ENCODE assay signal across 16 cellular contexts in the genomic region with DNA sequence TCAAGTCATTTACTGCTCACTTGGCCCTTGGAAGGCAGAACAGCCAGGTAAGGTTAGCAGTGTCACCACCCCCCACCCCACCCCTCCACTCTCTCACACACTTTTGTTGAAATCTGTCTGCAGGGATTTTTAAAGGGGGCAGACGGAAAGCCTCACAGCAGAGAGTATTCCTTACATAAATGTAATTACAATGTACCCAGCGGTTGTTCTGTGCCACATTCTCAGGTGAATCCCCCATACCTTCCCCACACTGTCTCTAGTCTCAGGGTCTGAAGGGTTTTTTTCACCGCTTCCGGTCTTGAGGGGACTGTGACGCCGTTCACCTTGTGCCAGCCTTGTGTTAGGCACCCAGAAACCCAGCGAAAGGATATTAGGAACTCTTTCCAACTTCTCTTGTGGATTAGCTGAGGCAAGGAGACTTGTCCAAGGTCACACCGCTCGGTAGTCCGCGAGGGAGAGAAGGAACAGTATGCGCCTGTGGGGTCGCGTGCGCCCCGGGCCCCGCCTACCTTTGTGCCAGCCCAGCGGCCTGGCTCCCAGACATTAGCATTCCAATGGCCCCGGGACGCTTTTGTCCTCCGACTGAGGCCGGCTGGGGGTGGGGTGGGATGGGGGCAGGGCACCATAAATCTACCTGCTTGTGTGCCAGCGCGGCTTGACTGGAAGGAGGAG. TPM values are rescaled to one million over a fixed set of nuclear protein-coding genes. Genes with fewer than 3 reads are reported as not detected.
DNase-seq lines count a peak whose midpoint lies in the region; TF ChIP-seq lines count a peak whose summit lies in the region.
"Had no signal": no experiment of that assay in that cellular context is flagged by ENCODE, and none has a peak within 500 bp of the region (broad histone marks: within the 10 kb centered on the region; RNA-seq: fewer than 3 reads in every experiment).

No MANE protein-coding gene starts in this region.

- H3K4me1 Mint-ChIP-seq in H9 (peaks cover 44 to 46% of the 10 kb centered on the region in 2 experiments), brain (peaks cover 16% of the 10 kb centered on the region)

- peak overlapping the region; percentile 33 for H3K18ac ChIP-seq in H9 (ENCODE audit: insufficient read length, low read depth, low read length)

- H4K5ac ChIP-seq in H9 (ENCODE audit: insufficient read length, low read depth, low read length) = no peak overlapping the region

- no peak overlapping the region for H4K8ac ChIP-seq in H9 (replicated peaks; ENCODE audit: insufficient read length, low read depth, low read length)

- peak; percentile 90 for DNase-seq in H9
- DNase-seq in NCI-H510A treated with DMSO at 0.1 percent for 48 hours (lab: John Stamatoyannopoulos, UW) = no peak
- DNase-seq in islet precursor cell = no peak
- no peak for DNase-seq in NCI-H2227 treated with DMSO at 0.1 percent for 48 hours (lab: John Stamatoyannopoulos, UW)
- DNase-seq: DMS 273 treated with DMSO at 0.1 percent for 48 hours, NCI-H1417 treated with DMSO at 0.1 percent for 48 hours, NCI-H2029 treated with DMSO at 0.1 percent for 48 hours, NCI-H510A had no signal

- no peaks in the 10 kb centered on the region; a peak in 1 of 5 replicates for H3K9me3 Mint-ChIP-seq in H9
- peaks cover 0 to 7% (median 0%) of the 10 kb centered on the region in 5 experiments for H3K9me3 Mint-ChIP-seq in brain

- H2AFZ ChIP-seq in H9 (ENCODE audit: low read length) (no peak overlapping the region), neuron (ENCODE audit: low read depth, low read length) (peak overlapping the region; percentile 31)

- H3K14ac ChIP-seq in H9 (ENCODE audit: insufficient read depth, low read length) = no peak overlapping the region; the same call in 1 of the 2 replicates

- no peak overlapping the region for H3K56ac ChIP-seq in H9 (ENCODE audit: insufficient read length, low read depth, low read length)

- H2BK5ac ChIP-seq in H9 (ENCODE audit: insufficient read length, low read length) = no peak overlapping the region

- no peak overlapping the region for H2AK5ac ChIP-seq in H9 (ENCODE audit: insufficient read length, low read length)

- no peaks in the 10 kb centered on the region for H4K20me1 ChIP-seq in H9 (ENCODE audit: control insufficient read depth, insufficient read depth, insufficient read length)

- H2BK12ac ChIP-seq in H9 (ENCODE audit: insufficient read length, low read depth, low read length) = no peak overlapping the region

- no peak overlapping the region for H2BK120ac ChIP-seq in H9 (ENCODE audit: low read depth, low read length, poor library complexity, severe bottlenecking)

- no peak overlapping the region for H4K91ac ChIP-seq in H9 (ENCODE audit: insufficient read length, low read depth, low read length)

- no peak overlapping the region for H3K27ac ChIP-seq in H9 (ENCODE audit: insufficient read length, low read depth, low read length)
- H3K27ac ChIP-seq in iPS-18a (ENCODE audit: low read length) = no peak overlapping the region
- H3K27ac ChIP-seq: C4-2B had no signal

- no peak overlapping the region for H3T11ph ChIP-seq in H9 (ENCODE audit: low read length)

- peaks cover 28% of the 10 kb centered on the region for H3K23me2 ChIP-seq in H9 (ENCODE audit: insufficient read length, low read depth, low read length, poor library complexity, severe bottlenecking)

- peak overlapping the region in 1 of 3 experiments; percentile 91; a peak in 2 of 7 replicates for H3K27ac Mint-ChIP-seq in H9
- no peak overlapping the region for H3K27ac Mint-ChIP-seq in brain

- H3K4ac ChIP-seq in H9 (ENCODE audit: low read depth, low read length) = no peak overlapping the region

- no peak overlapping the region for H3K23ac ChIP-seq in H9 (ENCODE audit: insufficient read length, low read depth, low read length)

- no peaks in the 10 kb centered on the region for H3K79me2 ChIP-seq in H9 (ENCODE audit: insufficient read depth, low read length)

- H3K9ac ChIP-seq in H9 (ENCODE audit: extremely low read depth, insufficient read length, low read length) = no peak overlapping the region
- peak overlapping the region; percentile 53 for H3K9ac ChIP-seq in iPS-18a (ENCODE audit: low read length)

- no peak overlapping the region for H2BK20ac ChIP-seq in H9 (ENCODE audit: low read depth, low read length, poor library complexity, severe bottlenecking)

- no peaks in the 10 kb centered on the region for H3K79me1 ChIP-seq in H9 (ENCODE audit: insufficient read depth, low read depth, low read length, poor library complexity, severe bottlenecking)

- H3K4me3 Mint-ChIP-seq in H9 (peak overlapping the region; percentile 56 to 78), brain (peak overlapping the region; percentile 45 to 81 (median 72))

- H3K4me1 ChIP-seq in H9 (ENCODE audit: insufficient read depth, low read length) = peaks cover 8% of the 10 kb centered on the region; the same call in 1 of the 2 replicates
- peaks cover 54% of the 10 kb centered on the region for H3K4me1 ChIP-seq in iPS-18a (ENCODE audit: control insufficient read depth, low read depth, low read length)
- peaks cover 18% of the 10 kb centered on the region for H3K4me1 ChIP-seq in neuron (ENCODE audit: insufficient read depth, low read length)

- no peak overlapping the region for H2BK15ac ChIP-seq in H9 (ENCODE audit: low read depth, low read length)

- H3K9me3 ChIP-seq in H9 (ENCODE audit: control insufficient read depth, low read depth, low read length) (no peaks in the 10 kb centered on the region), iPS-18a (ENCODE audit: control insufficient read depth, low read depth, low read length) (no peaks in the 10 kb centered on the region), neuron (ENCODE audit: low read length) (no peaks in the 10 kb centered on the region)

- H3K4me3 ChIP-seq in iPS-18a (ENCODE audit: low read length) (peak overlapping the region; percentile 63), neuron (ENCODE audit: low read length) (peak overlapping the region; percentile 29)
- H3K4me3 ChIP-seq: K562 had no signal

- no peaks in the 10 kb centered on the region for H3K36me3 ChIP-seq in iPS-18a (ENCODE audit: control insufficient read depth, low read depth, low read length)
- no peaks in the 10 kb centered on the region for H3K36me3 ChIP-seq in neuron (ENCODE audit: insufficient read depth, low read length)

- TF ChIP-seq CTCF in H9 (conservative IDR thresholded peaks at IDR 0.05) = no peak
- TF ChIP-seq CTCF in brain (conservative IDR thresholded peaks at IDR 0.05) = no peak

- no peaks in the 10 kb centered on the region; the same call in none of the 2 replicates for H3K27me3 Mint-ChIP-seq in H9 (ENCODE audit: low read depth)
- peaks cover 95% of the 10 kb centered on the region for H3K27me3 Mint-ChIP-seq in brain

- H3K27me3 ChIP-seq in H9 (ENCODE audit: insufficient read depth, low read length) = peaks cover 70% of the 10 kb centered on the region
- H3K27me3 ChIP-seq in iPS-18a (ENCODE audit: control insufficient read depth, insufficient read depth, low read length) = peaks cover 100% of the 10 kb centered on the region
- H3K27me3 ChIP-seq in neuron (ENCODE audit: insufficient read depth, low read length) = peaks cover 68% of the 10 kb centered on the region

- WGBS in H9 (ENCODE audit: extremely low coverage, insufficient read length, low lambda C conversion rate) = no CpG with 5 or more reads among the region's 24 CpGs

- peak overlapping the region; percentile 76 for H3K4me2 ChIP-seq in H9 (ENCODE audit: insufficient read depth, insufficient read length, low read length)

- no peaks in the 10 kb centered on the region; a peak in 1 of 7 replicates for H3K36me3 Mint-ChIP-seq in H9 (ENCODE audit: insufficient read depth in 1 of 3, low read depth in 3 of 3)
- no peaks in the 10 kb centered on the region for H3K36me3 Mint-ChIP-seq in brain

RNA-seq across cellular contexts. Expression of a gene that starts 4.6 kb away (rescaled TPM):
- not detected in 2 replicates for total RNA-seq in H9 (2021)
- polyA plus RNA-seq in brain (ENCODE audit: insufficient read depth, low read depth, low replicate concordance) = not detected
- total RNA-seq: H4, HT1080, K562, Right ventricle myocardium inferior had no signal
- polyA plus RNA-seq: K562 had no signal
